In genomic region chr9:35675732-35676392, GRCh38 we compare ENCODE assay signal across 8 cellular contexts. TPM values are rescaled to one million over a fixed set of nuclear protein-coding genes. Genes with fewer than 3 reads are reported as not detected.
DNase-seq lines count a peak whose midpoint lies in the region; ATAC-seq and TF ChIP-seq lines count a peak whose summit lies in the region.

No MANE protein-coding gene starts in this region.

- peak overlapping the region; percentile 75 for H3K4me2 ChIP-seq in mesendoderm (ENCODE audit: low read length)

- TF ChIP-seq EP300 in transverse colon (IDR thresholded peaks at IDR 0.05; ENCODE audit: low read depth) = no peak

- H3K36me3 ChIP-seq in mesendoderm (ENCODE audit: control insufficient read depth, insufficient read depth, low read length) (no peaks in the 10 kb centered on the region), transverse colon (no peaks in the 10 kb centered on the region)

- peak overlapping the region; percentile 24 for H3K4ac ChIP-seq in mesendoderm (ENCODE audit: low read depth, low read length)

- H3K9me3 ChIP-seq in transverse colon = no peaks in the 10 kb centered on the region

- H3K79me2 ChIP-seq in mesendoderm (ENCODE audit: control insufficient read depth, insufficient read depth, low read length) = no peaks in the 10 kb centered on the region

- ATAC-seq in HG03039 (IDR thresholded peaks at IDR 0.05; ENCODE audit: unreplicated experiment) (no peak), GM19351 (IDR thresholded peaks at IDR 0.05; ENCODE audit: unreplicated experiment) (no peak)

- H2AK5ac ChIP-seq in mesendoderm (ENCODE audit: low read length) = peak overlapping the region; percentile 18

- H3K4me3 ChIP-seq in coronary artery = peak overlapping the region; percentile 73
- H3K4me3 ChIP-seq in mesendoderm (ENCODE audit: low read length) = peak overlapping the region; percentile 24
- H3K4me3 ChIP-seq in transverse colon = peak overlapping the region; percentile 36 to 52 (median 42)

- peak overlapping the region; percentile 11 for H2BK5ac ChIP-seq in mesendoderm (ENCODE audit: low read length)

- no peak overlapping the region for H2BK15ac ChIP-seq in mesendoderm (replicated peaks; ENCODE audit: low read depth)

- H2BK120ac ChIP-seq in mesendoderm (ENCODE audit: low read depth, low read length) = no peak overlapping the region

- H3K27me3 ChIP-seq in mesendoderm (ENCODE audit: insufficient read depth, low read length, poor library complexity) (no peaks in the 10 kb centered on the region), transverse colon (no peaks in the 10 kb centered on the region)

- no CpG with 5 or more reads among the region's 51 CpGs for WGBS in mesendoderm (ENCODE audit: extremely low coverage, insufficient coverage, low lambda C conversion rate)
- WGBS in transverse colon (ENCODE audit: low coverage in 1 of 2), 2 donors = 20% methylated on average over 36 of the region's 51 CpGs; no CpG with 5 or more reads in 1 of the 2 donors

- in situ Hi-C loops in transverse colon (cut with MboI; ENCODE audit: low pct_ligation_motif_present in 1 of 4, low pct_unique_long_range_greater_than_20kb in 1 of 4, low sequenced_read_pairs in 3 of 4) (loop anchor here in 1 of 4 donors (25.0 kb wide), 1 partner anchor 689 kb away; the partner anchor contains the start of gene DNAJB5), G401 (cut with HindIII; ENCODE audit: low sequenced_read_pairs) (no loop called here)

- intact Hi-C loops in transverse colon (cut with DNase I; ENCODE audit: low total_unique reads) = no loop called here

- H3K4me1 ChIP-seq in mesendoderm (ENCODE audit: control insufficient read depth, low read depth, low read length) = peaks cover 4% of the 10 kb centered on the region
- H3K4me1 ChIP-seq in transverse colon = peaks cover 6 to 22% (median 19%) of the 10 kb centered on the region in 4 donors

- peak overlapping the region; percentile 94 for H3K56ac ChIP-seq in mesendoderm (ENCODE audit: low read length)

- H4K8ac ChIP-seq in mesendoderm (ENCODE audit: low read depth, low read length) = no peak overlapping the region

- no peak for TF ChIP-seq POLR2A in transverse colon (IDR thresholded peaks at IDR 0.05)

- peak overlapping the region; percentile 25 for H3K18ac ChIP-seq in mesendoderm (ENCODE audit: low read length)

- no peak overlapping the region for H3K27ac ChIP-seq in coronary artery
- H3K27ac ChIP-seq in mesendoderm (ENCODE audit: low read depth, low read length) = no peak overlapping the region
- peak overlapping the region in 2 of 4 donors; percentile 30 to 58 for H3K27ac ChIP-seq in transverse colon

- peak in 4 of 6 experiments; percentile 20 to 43 (median 30) for DNase-seq in stimulated activated naive CD4-positive, alpha-beta T cell (lab: John Stamatoyannopoulos, UW)
- no peak for DNase-seq in stimulated activated naive CD4-positive, alpha-beta T cell treated with Interleukin-2 at 50 U/mL for 16 hours (lab: John Stamatoyannopoulos, UW)
- DNase-seq in coronary artery (ENCODE audit: low spot score) = no peak
- peak; percentile 86 for DNase-seq in mesendoderm
- peak; percentile 54 for DNase-seq in transverse colon
- no peak for DNase-seq in G401 (ENCODE audit: low spot score)

- H3K23ac ChIP-seq in mesendoderm (ENCODE audit: low read length) = peak overlapping the region; percentile 59

- H4K5ac ChIP-seq in mesendoderm (ENCODE audit: low read length) = no peak overlapping the region

- peak overlapping the region; percentile 77 for H3K9ac ChIP-seq in mesendoderm (ENCODE audit: low read length)

- H3K79me1 ChIP-seq in mesendoderm (ENCODE audit: low read length) = no peaks in the 10 kb centered on the region

- TF ChIP-seq CTCF in coronary artery (IDR thresholded peaks at IDR 0.05) (no peak), transverse colon (IDR thresholded peaks at IDR 0.05) (no peak)

RNA-seq across cellular contexts. Expression of gene CA9, which starts 2.1 kb away (rescaled TPM):
- polyA plus RNA-seq in mesendoderm (2013, experiment 1 of 2) = 1.6 TPM
- polyA plus RNA-seq in mesendoderm (2013, experiment 2 of 2) = 1.8 TPM
- total RNA-seq in transverse colon = not detected
- total RNA-seq in G401 (2014; rRNA removed; shearing (Covaris generic)) = 0.86 TPM in 1 of 2 replicates, not detected in the other

RNA-seq across cellular contexts. Expression of gene ARHGEF39, which starts 10.9 kb away (rescaled TPM):
- 13.9 TPM for polyA plus RNA-seq in mesendoderm (2013, experiment 1 of 2)
- polyA plus RNA-seq in mesendoderm (2013, experiment 2 of 2) = 14.0 TPM
- total RNA-seq in transverse colon = 1 to 10 TPM; 1.6 to 7.4 (median 5.8) TPM
- total RNA-seq in G401 (2014; rRNA removed; shearing (Covaris generic)) = 12.3 and 12.4 TPM in 2 replicates

RNA-seq across cellular contexts. Expression of gene TPM2, which starts 13.9 kb away (rescaled TPM):
- 243 TPM for polyA plus RNA-seq in mesendoderm (2013, experiment 1 of 2)
- polyA plus RNA-seq in mesendoderm (2013, experiment 2 of 2) = 250 TPM
- 1,000 to 10,000 TPM in 1 of 4 donors, 100 to 1,000 TPM in 3; 493 to 2,531 (median 633) TPM for total RNA-seq in transverse colon
- total RNA-seq in G401 (2014; rRNA removed; shearing (Covaris generic)) = 439 and 442 TPM in 2 replicates

RNA-seq across cellular contexts. Expression of gene CCDC107, which starts 17.8 kb away (rescaled TPM):
- polyA plus RNA-seq in mesendoderm (2013, experiment 1 of 2) = 7.8 TPM
- polyA plus RNA-seq in mesendoderm (2013, experiment 2 of 2) = 6.8 TPM
- 10 to 100 TPM; 32.0 to 50.1 (median 37.2) TPM for total RNA-seq in transverse colon
- 7.6 and 19.3 TPM in 2 replicates for total RNA-seq in G401 (2014; rRNA removed; shearing (Covaris generic))

RNA-seq across cellular contexts. Expression of gene RMRP, which starts 18.0 kb away (rescaled TPM):
- not detected for polyA plus RNA-seq in mesendoderm (2013, experiment 1 of 2)
- polyA plus RNA-seq in mesendoderm (2013, experiment 2 of 2) = not detected
- total RNA-seq in transverse colon = 1,000 to 10,000 TPM; 1,115 to 7,222 (median 2,718) TPM
- total RNA-seq in G401 (2014; rRNA removed; shearing (Covaris generic)) = 4,372 and 15,582 TPM in 2 replicates

Comparison
In these comparisons a context has a peak if more than half of its experiments do, and no peak if none do; other contexts are left out.
1. DNase-seq: peak in stimulated activated naive CD4-positive, alpha-beta T cell (4 of 6), mesendoderm (single experiment) and transverse colon (single experiment); none in stimulated activated naive CD4-positive, alpha-beta T cell treated with Interleukin-2 at 50 U/mL for 16 hours (single experiment), coronary artery (single experiment) and G401 (single experiment).
2. Peak in every context shown above with its lines, with median percentiles within 50 percentile points of each other: H3K4me3 ChIP-seq.